Comparison of ENCODE assay signal across 8 cellular contexts in the genomic region with DNA sequence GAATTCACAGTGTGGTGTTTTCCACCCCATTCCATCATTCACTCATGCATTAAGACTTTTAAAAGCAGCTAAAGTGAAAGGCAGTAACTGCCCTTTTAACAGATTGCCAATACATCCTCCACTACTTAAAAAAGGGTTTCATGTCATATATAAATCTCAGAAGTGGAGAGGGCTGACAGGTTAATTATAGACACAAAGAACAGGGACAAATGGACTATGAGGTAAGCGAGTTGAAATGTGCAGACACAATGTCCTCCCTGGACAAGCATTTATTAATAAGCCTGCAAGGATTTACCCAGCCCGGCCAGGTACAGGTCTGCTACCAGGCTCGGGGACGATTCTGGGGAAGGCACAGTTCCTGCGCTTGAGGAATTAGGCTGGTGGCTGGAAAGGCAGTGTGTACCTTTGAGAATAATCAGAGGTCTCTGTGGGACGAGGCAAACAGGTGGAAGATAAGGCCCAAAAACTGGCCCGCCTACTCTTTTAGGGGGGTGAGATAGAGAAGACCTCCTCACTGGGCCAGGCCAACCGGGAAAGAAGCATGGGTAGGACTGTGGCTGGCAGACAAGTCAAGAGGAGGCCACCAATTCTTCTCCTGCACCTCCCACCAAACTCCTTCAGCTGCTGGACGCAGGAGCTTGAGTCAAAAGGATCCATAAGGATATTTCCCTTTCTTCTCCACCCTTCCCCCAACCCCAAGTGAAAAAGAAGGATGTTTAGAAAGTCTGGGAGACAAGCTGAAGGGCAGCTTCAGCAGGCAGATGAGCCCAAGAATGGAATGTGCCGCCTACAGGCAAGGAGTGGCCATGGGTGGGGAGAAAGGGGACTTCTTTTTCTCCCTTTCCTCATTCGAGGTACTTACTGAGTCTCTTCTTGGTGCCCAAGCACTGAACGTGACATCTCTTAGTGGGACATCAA. TPM values are rescaled to one million over a fixed set of nuclear protein-coding genes. Genes with fewer than 3 reads are reported as not detected.
DNase-seq lines count a peak whose midpoint lies in the region; ATAC-seq and TF ChIP-seq lines count a peak whose summit lies in the region.

No MANE protein-coding gene starts in this region.

- H3K4me3 ChIP-seq in MM.1S (ENCODE audit: low read length) (peak overlapping the region; percentile 92), thoracic aorta (peak overlapping the region; percentile 98)

- peaks cover 0 to 5% (median 0%) of the 10 kb centered on the region in 3 donors for H3K36me3 Mint-ChIP-seq in immature natural killer cell

- TF ChIP-seq CTCF in MM.1S (IDR thresholded peaks at IDR 0.05; ENCODE audit: low read length) (peak; percentile 22; the same call in 1 of the 2 replicates), thoracic aorta (IDR thresholded peaks at IDR 0.05) (no peak)

- no peaks in the 10 kb centered on the region for H4K20me1 ChIP-seq in MM.1S (ENCODE audit: insufficient read depth, low read length)

- H3K4me2 ChIP-seq in MM.1S (ENCODE audit: low read depth, low read length): peak overlapping the region; percentile 92

- peak overlapping the region in 3 of 6 donors; percentile 63 to 73 (median 66) for H3K27ac Mint-ChIP-seq in immature natural killer cell

- peaks cover 28% of the 10 kb centered on the region for H3F3A ChIP-seq in MM.1S (ENCODE audit: insufficient read depth, low read length)

- no peaks in the 10 kb centered on the region for H3K9me3 ChIP-seq in MM.1S (replicated peaks; ENCODE audit: insufficient read depth, low read length)
- no peaks in the 10 kb centered on the region for H3K9me3 ChIP-seq in thoracic aorta

- H3K9me3 Mint-ChIP-seq in immature natural killer cell: no peaks in the 10 kb centered on the region

- peaks cover 44 to 57% of the 10 kb centered on the region in 2 donors for H3K4me1 Mint-ChIP-seq in immature natural killer cell

- H3K27me3 ChIP-seq in MM.1S (replicated peaks; ENCODE audit: insufficient read depth, low read length) (no peaks in the 10 kb centered on the region), thoracic aorta (replicated peaks; ENCODE audit: insufficient read depth) (no peaks in the 10 kb centered on the region)

- H3K79me2 ChIP-seq in MM.1S (ENCODE audit: low read length): peaks cover 61% of the 10 kb centered on the region

- no peaks in the 10 kb centered on the region for H3K9me2 ChIP-seq in MM.1S (replicated peaks; ENCODE audit: insufficient read depth, low read length)

- peak overlapping the region; percentile 87 to 92 (median 90) for H3K4me3 Mint-ChIP-seq in immature natural killer cell

- peak; percentile 83 for DNase-seq in EH (ENCODE audit: low read depth)
- DNase-seq in MM.1S: no peak
- DNase-seq in immature natural killer cell: no peak
- no peak for DNase-seq in thoracic aorta (ENCODE audit: low spot score)

- H3K9ac ChIP-seq in MM.1S (ENCODE audit: low read length): peak overlapping the region; percentile 90

- H3K36me3 ChIP-seq in MM.1S (replicated peaks; ENCODE audit: insufficient read depth, low read length) (no peaks in the 10 kb centered on the region), thoracic aorta (no peaks in the 10 kb centered on the region)

- WGBS in adipose tissue, 3 donors: 45 to 62% (median 54%) methylated on average over 12 of the region's 12 CpGs

- H3K27ac ChIP-seq in MM.1S (ENCODE audit: low read length) (no peak overlapping the region), adipose tissue (ENCODE audit: low read depth, low read length) (peak overlapping the region; percentile 11), thoracic aorta (peak overlapping the region; percentile 81 to 91)

- H3K4me1 ChIP-seq in MM.1S (ENCODE audit: low read length) (peaks cover 42% of the 10 kb centered on the region), thoracic aorta (ENCODE audit: control insufficient read depth in 1 of 2, low read depth in 2 of 2) (peaks cover 27 to 54% of the 10 kb centered on the region in 2 donors)

- H2AFZ ChIP-seq in MM.1S (ENCODE audit: low read length): no peak overlapping the region

- H3K27me3 Mint-ChIP-seq in immature natural killer cell (ENCODE audit: low read depth in 3 of 3): peaks cover 5 to 11% (median 6%) of the 10 kb centered on the region in 3 donors

- no peak for ATAC-seq in thoracic aorta (ENCODE audit: insufficient number of reproducible peaks, low FRiP score, low read depth)
- ATAC-seq in HG02870 (IDR thresholded peaks at IDR 0.05; ENCODE audit: unreplicated experiment): no peak
- no peak for ATAC-seq in HG03025 (IDR thresholded peaks at IDR 0.05; ENCODE audit: low FRiP score, unreplicated experiment)
- no peak for ATAC-seq in GM21825 (IDR thresholded peaks at IDR 0.05; ENCODE audit: unreplicated experiment)

RNA-seq across cellular contexts. Expression of a gene that starts 1.5 kb away (rescaled TPM):
- polyA plus RNA-seq in adipose tissue (100 to 1,000 TPM in 2 of 3 donors, 10 to 100 TPM in 1; 70.4 to 239 (median 228) TPM), immature natural killer cell (10 to 100 TPM; 38.9 to 72.9 (median 41.2) TPM)
- 100 to 1,000 TPM; 109 to 140 TPM for total RNA-seq in thoracic aorta
